1 cellular context compared by ENCODE assay signal in the genomic region with DNA sequence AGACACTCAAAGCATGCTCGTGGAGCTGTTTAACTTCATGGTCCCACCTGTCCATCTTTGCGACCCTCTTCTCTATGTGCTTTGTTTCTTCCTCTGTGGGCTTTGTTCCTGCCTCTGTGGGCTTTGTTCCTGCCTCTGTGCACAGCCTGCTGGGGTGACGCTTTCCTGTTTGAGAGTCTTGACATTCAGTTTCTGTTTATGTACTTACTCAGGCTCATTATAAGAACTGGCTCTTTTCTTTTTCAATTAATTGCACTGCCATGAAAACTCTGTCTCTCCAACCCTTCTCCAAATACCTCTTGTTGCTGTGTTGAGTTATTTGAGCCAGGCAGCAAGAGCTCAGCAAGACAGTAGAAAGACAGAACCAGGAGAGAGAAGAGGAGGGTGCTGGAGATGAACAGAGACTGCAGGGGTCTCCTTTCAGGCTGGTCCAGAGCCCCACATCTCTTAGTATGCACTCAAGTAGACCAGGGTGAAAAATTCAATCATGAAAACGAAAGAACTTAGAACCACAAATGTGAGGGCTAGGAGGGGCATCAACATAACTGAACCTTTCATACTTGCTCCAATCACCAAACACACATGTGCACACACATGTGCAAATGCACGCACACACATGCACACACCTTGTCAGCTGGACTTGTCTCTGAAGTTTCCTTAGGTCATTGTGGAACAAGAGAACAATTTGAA.
TF ChIP-seq lines count a peak whose summit lies in the region.

No MANE protein-coding gene starts in this region.

TF ChIP-seq in SK-N-SH, 30 proteins besides CTCF, POLR2A, EP300 and RAD21 (continued from another document):
- TF ChIP-seq, protein P1, sequence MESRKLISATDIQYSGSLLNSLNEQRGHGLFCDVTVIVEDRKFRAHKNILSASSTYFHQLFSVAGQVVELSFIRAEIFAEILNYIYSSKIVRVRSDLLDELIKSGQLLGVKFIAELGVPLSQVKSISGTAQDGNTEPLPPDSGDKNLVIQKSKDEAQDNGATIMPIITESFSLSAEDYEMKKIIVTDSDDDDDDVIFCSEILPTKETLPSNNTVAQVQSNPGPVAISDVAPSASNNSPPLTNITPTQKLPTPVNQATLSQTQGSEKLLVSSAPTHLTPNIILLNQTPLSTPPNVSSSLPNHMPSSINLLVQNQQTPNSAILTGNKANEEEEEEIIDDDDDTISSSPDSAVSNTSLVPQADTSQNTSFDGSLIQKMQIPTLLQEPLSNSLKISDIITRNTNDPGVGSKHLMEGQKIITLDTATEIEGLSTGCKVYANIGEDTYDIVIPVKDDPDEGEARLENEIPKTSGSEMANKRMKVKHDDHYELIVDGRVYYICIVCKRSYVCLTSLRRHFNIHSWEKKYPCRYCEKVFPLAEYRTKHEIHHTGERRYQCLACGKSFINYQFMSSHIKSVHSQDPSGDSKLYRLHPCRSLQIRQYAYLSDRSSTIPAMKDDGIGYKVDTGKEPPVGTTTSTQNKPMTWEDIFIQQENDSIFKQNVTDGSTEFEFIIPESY (IDR thresholded peaks at IDR 0.05; ENCODE audit: borderline replicate concordance, low read depth) = no peak
- TF ChIP-seq POLR2AphosphoS5 (IDR thresholded peaks at IDR 0.05; ENCODE audit: low read depth, low read length) = no peak
- no peak for TF ChIP-seq FOSL2 (IDR thresholded peaks at IDR 0.05; ENCODE audit: borderline replicate concordance, low read depth)
- no peak for TF ChIP-seq SIN3A (IDR thresholded peaks at IDR 0.05; ENCODE audit: borderline replicate concordance, low read depth, low read length)
- no peak for TF ChIP-seq TEAD4 (IDR thresholded peaks at IDR 0.05; ENCODE audit: borderline replicate concordance, insufficient read depth)
- TF ChIP-seq NRF1 (IDR thresholded peaks at IDR 0.05; ENCODE audit: low read depth, low read length) = no peak
- no peak for TF ChIP-seq RXRA (IDR thresholded peaks at IDR 0.05; ENCODE audit: borderline replicate concordance, low read depth)
- TF ChIP-seq JUND (IDR thresholded peaks at IDR 0.05) = no peak
- TF ChIP-seq EZH2phosphoT487 (IDR thresholded peaks at IDR 0.05; ENCODE audit: borderline replicate concordance, low read depth) = no peak
- no peak for TF ChIP-seq FOXJ3 (CRISPR knock-in tag; IDR thresholded peaks at IDR 0.05)
